28 cellular contexts compared by ENCODE assay signal in genomic region chr12:87796961-87797516, GRCh38.
DNase-seq lines count a peak whose midpoint lies in the region; ATAC-seq and TF ChIP-seq lines count a peak whose summit lies in the region.
"Had no signal": no experiment of that assay in that cellular context is flagged by ENCODE, and none has a peak within 500 bp of the region (broad histone marks: within the 10 kb centered on the region; RNA-seq: fewer than 3 reads in every experiment).

No MANE protein-coding gene starts in this region.

- H3K27ac Mint-ChIP-seq in osteocyte (ENCODE audit: unreplicated experiment) (peak overlapping the region; percentile 59), immature natural killer cell (no peak overlapping the region)
- H3K27ac Mint-ChIP-seq: activated CD8-positive, alpha-beta T cell treated with anti-CD3 and anti-CD28 coated beads for 36 hours; activated T-helper 1 cell treated with anti-CD3 and anti-CD28 coated beads, Interleukin-12 subunit alpha, Interleukin-12 subunit beta, Interleukin-2, Interleukin-4 antibody, amounts not matched to agents 30 ng/mL and 10 ng/mL and 1 ng/mL, durations not matched to agents 14 hours and 24 hours and 36 hours; mesothelial cell of epicardium; naive thymus-derived CD8-positive, alpha-beta T cell; stimulated activated naive B cell treated with anti-CD40 and anti-IgM and Interleukin-4, amounts not matched to agents 10 μg/mL and 1 μg/mL and 100 μg/mL, for 72 hours; type B pancreatic cell had no signal

- H3K36me3 Mint-ChIP-seq in osteocyte (ENCODE audit: unreplicated experiment): no peaks in the 10 kb centered on the region
- no peaks in the 10 kb centered on the region for H3K36me3 Mint-ChIP-seq in immature natural killer cell
- H3K36me3 Mint-ChIP-seq: mesothelial cell of epicardium; naive thymus-derived CD8-positive, alpha-beta T cell; stimulated activated naive B cell treated with anti-CD40 and anti-IgM and Interleukin-4, amounts not matched to agents 10 μg/mL and 1 μg/mL and 100 μg/mL, for 72 hours; type B pancreatic cell had no signal

- DNase-seq in ELR (ENCODE audit: low read depth) (peak; percentile 21), RWPE2 (ENCODE audit: low spot score) (no peak), fibroblast of pulmonary artery (ENCODE audit: low read depth) (peak; percentile 29), osteocyte (ENCODE audit: extremely low spot score, unreplicated experiment) (no peak), immature natural killer cell (no peak), head of caudate nucleus (no peak), dermis blood vessel endothelial cell (no peak), right atrium auricular region (ENCODE audit: low spot score) (no peak)
- DNase-seq: activated CD8-positive, alpha-beta memory T cell treated with anti-CD3 and anti-CD28 coated beads, Interleukin-2, amount 50 U/mL, for 48 hours; activated CD8-positive, alpha-beta T cell treated with anti-CD3 and anti-CD28 coated beads for 36 hours; activated naive CD4-positive, alpha-beta T cell treated with Interleukin-2 at 50 U/mL for 16 hours; Caco-2; DMS79 treated with DMSO at 0.1 percent for 48 hours; effector CD4-positive, alpha-beta T cell; KG1; naive thymus-derived CD8-positive, alpha-beta T cell; NCI-H1105 treated with DMSO at 0.1 percent for 48 hours; NCI-H2029; NCI-H526 treated with DMSO at 0.1 percent for 48 hours; NK-92 treated with Interleukin-12 subunit alpha and Interleukin-12 subunit beta, amount 100 ng/mL, for 24 hours; stimulated activated naive B cell treated with anti-CD40 and anti-IgM and Interleukin-4, amounts not matched to agents 10 μg/mL and 1 μg/mL and 100 μg/mL, for 72 hours; T-helper 9 cell had no signal

- intact Hi-C loops in head of caudate nucleus (cut with DNase I): no loop called here

- H3K27me3 Mint-ChIP-seq in osteocyte (ENCODE audit: unreplicated experiment) (no peaks in the 10 kb centered on the region), immature natural killer cell (ENCODE audit: low read depth in 3 of 3) (peaks cover 0 to 2% (median 0%) of the 10 kb centered on the region in 3 donors)
- H3K27me3 Mint-ChIP-seq: activated CD8-positive, alpha-beta T cell treated with anti-CD3 and anti-CD28 coated beads for 36 hours; central memory CD8-positive, alpha-beta T cell; naive thymus-derived CD8-positive, alpha-beta T cell; stimulated activated naive B cell treated with anti-CD40 and anti-IgM and Interleukin-4, amounts not matched to agents 10 μg/mL and 1 μg/mL and 100 μg/mL, for 72 hours; type B pancreatic cell had no signal

- no peaks in the 10 kb centered on the region for H3K36me3 ChIP-seq in RWPE2 (ENCODE audit: low read depth)
- no peaks in the 10 kb centered on the region for H3K36me3 ChIP-seq in right atrium auricular region

- H3K27ac ChIP-seq in RWPE2 (ENCODE audit: poor library complexity, severe bottlenecking) (peak overlapping the region; percentile 16), right atrium auricular region (no peak overlapping the region)
- H3K27ac ChIP-seq: C4-2B had no signal

- no peak for TF ChIP-seq CTCF in RWPE2 (IDR thresholded peaks at IDR 0.05; ENCODE audit: poor library complexity, severe bottlenecking)
- no peak for TF ChIP-seq CTCF in fibroblast of pulmonary artery (IDR thresholded peaks at IDR 0.05; ENCODE audit: low read length, missing control alignments)
- no peak for TF ChIP-seq CTCF in osteocyte (IDR thresholded peaks at IDR 0.05)
- TF ChIP-seq CTCF in right atrium auricular region (IDR thresholded peaks at IDR 0.05): no peak

- no peak for ATAC-seq in RWPE2 (ENCODE audit: low read depth)
- ATAC-seq: activated CD8-positive, alpha-beta T cell treated with anti-CD3 and anti-CD28 coated beads for 36 hours; naive thymus-derived CD8-positive, alpha-beta T cell; Panc1; stimulated activated naive B cell treated with anti-CD40 and anti-IgM and Interleukin-4, amounts not matched to agents 10 μg/mL and 1 μg/mL and 100 μg/mL, for 72 hours had no signal

- H3K4me3 Mint-ChIP-seq in osteocyte (ENCODE audit: unreplicated experiment): no peak overlapping the region
- H3K4me3 Mint-ChIP-seq in immature natural killer cell: no peak overlapping the region
- H3K4me3 Mint-ChIP-seq: activated CD8-positive, alpha-beta T cell treated with anti-CD3 and anti-CD28 coated beads for 36 hours; activated T-helper 1 cell treated with anti-CD3 and anti-CD28 coated beads, Interleukin-12 subunit alpha, Interleukin-12 subunit beta, Interleukin-2, Interleukin-4 antibody, amounts not matched to agents 30 ng/mL and 10 ng/mL and 1 ng/mL, durations not matched to agents 14 hours and 24 hours and 36 hours; central memory CD8-positive, alpha-beta T cell; mesothelial cell of epicardium; naive thymus-derived CD8-positive, alpha-beta T cell; stimulated activated naive B cell treated with anti-CD40 and anti-IgM and Interleukin-4, amounts not matched to agents 10 μg/mL and 1 μg/mL and 100 μg/mL, for 72 hours; type B pancreatic cell had no signal

- H3K4me1 ChIP-seq in RWPE2 (ENCODE audit: insufficient read depth, poor library complexity, severe bottlenecking): peaks cover 11% of the 10 kb centered on the region
- H3K4me1 ChIP-seq in right atrium auricular region: no peaks in the 10 kb centered on the region
- H3K4me1 ChIP-seq: Caco-2 had no signal

- H3K4me1 Mint-ChIP-seq in osteocyte (ENCODE audit: unreplicated experiment) (peaks cover 60% of the 10 kb centered on the region), immature natural killer cell (no peaks in the 10 kb centered on the region)
- H3K4me1 Mint-ChIP-seq: central memory CD8-positive, alpha-beta T cell; naive thymus-derived CD8-positive, alpha-beta T cell; stimulated activated naive B cell treated with anti-CD40 and anti-IgM and Interleukin-4, amounts not matched to agents 10 μg/mL and 1 μg/mL and 100 μg/mL, for 72 hours had no signal

- no peaks in the 10 kb centered on the region for H3K27me3 ChIP-seq in RWPE2 (ENCODE audit: insufficient read depth, poor library complexity, severe bottlenecking)
- no peaks in the 10 kb centered on the region for H3K27me3 ChIP-seq in right atrium auricular region

- H3K9me3 Mint-ChIP-seq in osteocyte (ENCODE audit: unreplicated experiment): no peaks in the 10 kb centered on the region
- peaks cover 0 to 31% (median 6%) of the 10 kb centered on the region in 6 donors for H3K9me3 Mint-ChIP-seq in immature natural killer cell
- H3K9me3 Mint-ChIP-seq: activated CD8-positive, alpha-beta T cell treated with anti-CD3 and anti-CD28 coated beads for 36 hours; activated T-helper 1 cell treated with anti-CD3 and anti-CD28 coated beads, Interleukin-12 subunit alpha, Interleukin-12 subunit beta, Interleukin-2, Interleukin-4 antibody, amounts not matched to agents 30 ng/mL and 10 ng/mL and 1 ng/mL, durations not matched to agents 14 hours and 24 hours and 36 hours; mesothelial cell of epicardium; stimulated activated naive B cell treated with anti-CD40 and anti-IgM and Interleukin-4, amounts not matched to agents 10 μg/mL and 1 μg/mL and 100 μg/mL, for 72 hours; type B pancreatic cell had no signal

- no peak overlapping the region for H3K4me3 ChIP-seq in RWPE2 (ENCODE audit: severe bottlenecking)
- H3K4me3 ChIP-seq in fibroblast of pulmonary artery (replicated peaks; ENCODE audit: low read depth, low read length): no peak overlapping the region
- no peak overlapping the region for H3K4me3 ChIP-seq in right atrium auricular region

- H3K9me3 ChIP-seq in RWPE2 (ENCODE audit: severe bottlenecking) (no peaks in the 10 kb centered on the region), right atrium auricular region (no peaks in the 10 kb centered on the region)
- H3K9me3 ChIP-seq: Caco-2 had no signal

Comparison
In these comparisons a context has a peak if more than half of its experiments do, and no peak if none do; other contexts are left out.
1. DNase-seq: peak in ELR (single experiment) and fibroblast of pulmonary artery (single experiment); none in RWPE2 (single experiment), osteocyte (single experiment), immature natural killer cell (0 of 3), head of caudate nucleus (0 of 42), dermis blood vessel endothelial cell (single experiment) and right atrium auricular region (single experiment).